Comparison of ENCODE assay signal across 1 cellular context in genomic region chr3:108315767-108316301, GRCh38.
TF ChIP-seq lines count a peak whose summit lies in the region.

No MANE protein-coding gene starts in this region.

TF ChIP-seq in K562, 482 proteins besides CTCF, POLR2A, EP300 and RAD21 (continued from another document):
- no peak for TF ChIP-seq THRA (IDR thresholded peaks at IDR 0.05)
- TF ChIP-seq C11orf30 (IDR thresholded peaks at IDR 0.05; ENCODE audit: low read depth), result peak; percentile 24; the same call in 1 of the 2 replicates
- no peak for TF ChIP-seq HLTF (IDR thresholded peaks at IDR 0.05)
- TF ChIP-seq TCF15 (CRISPR knock-in tag; IDR thresholded peaks at IDR 0.05), result no peak
- TF ChIP-seq MAFG (tag; conservative IDR thresholded peaks at IDR 0.05), result 0 out of 2 replicates have a peak, but pooled peaks have one; percentile 23
- TF ChIP-seq POLR2B (IDR thresholded peaks at IDR 0.05; ENCODE audit: low read depth, partially characterized antibody), result no peak
- TF ChIP-seq KAT2B (IDR thresholded peaks at IDR 0.05; ENCODE audit: low read depth, low read length), result no peak
